Comparison of ENCODE assay signal across 9 cellular contexts in the genomic region with DNA sequence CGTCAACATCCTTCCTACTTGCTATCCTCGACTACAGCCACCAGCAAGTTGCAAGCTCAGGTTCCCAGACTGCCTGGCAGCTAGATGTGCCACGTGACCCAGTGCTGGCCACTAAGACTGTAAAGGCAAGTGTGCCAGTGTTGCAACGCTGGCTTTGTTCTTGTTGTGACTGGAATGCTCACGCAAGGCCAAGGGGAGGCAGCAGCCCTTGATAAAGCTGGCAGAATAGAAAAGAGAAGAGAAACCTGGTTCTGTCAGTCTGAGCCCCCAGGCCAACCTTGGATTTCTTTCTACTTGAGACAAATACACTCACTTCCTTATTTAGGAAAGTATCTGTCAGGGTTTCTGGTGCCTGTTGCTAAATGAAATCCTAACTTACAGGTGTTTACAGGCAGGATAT.
DNase-seq lines count a peak whose midpoint lies in the region; ATAC-seq, FAIRE-seq and TF ChIP-seq lines count a peak whose summit lies in the region.
"Had no signal": no experiment of that assay in that cellular context is flagged by ENCODE, and none has a peak within 500 bp of the region (broad histone marks: within the 10 kb centered on the region; RNA-seq: fewer than 3 reads in every experiment).

No MANE protein-coding gene starts in this region.

- H3K36me3 ChIP-seq in astrocyte (ENCODE audit: insufficient read depth, low read length) (no peaks in the 10 kb centered on the region), tibial artery (no peaks in the 10 kb centered on the region)
- H3K36me3 ChIP-seq: uterus had no signal

- intact Hi-C loops in tibial artery (cut with DNase I; ENCODE audit: low total_unique reads) = loop anchor here (10.0 kb wide), 1 partner anchor 412 kb away; the partner anchor contains the start of gene FAM13B

- TF ChIP-seq CTCF in astrocyte (IDR thresholded peaks at IDR 0.05; ENCODE audit: insufficient read depth, low read depth, low read length) (no peak), tibial artery (IDR thresholded peaks at IDR 0.05) (no peak), omental fat pad (IDR thresholded peaks at IDR 0.05) (no peak)

- H3K4me1 Mint-ChIP-seq in astrocyte (ENCODE audit: low read depth, unreplicated experiment) = peaks cover 32% of the 10 kb centered on the region

- H3K4me2 ChIP-seq in astrocyte (ENCODE audit: low read length) = peak overlapping the region; percentile 34

- FAIRE-seq in astrocyte (lab: Jason Lieb, UNC) = no peak

- H4K20me1 ChIP-seq in astrocyte (ENCODE audit: insufficient read depth, low read length) = no peaks in the 10 kb centered on the region

- H3K27ac Mint-ChIP-seq in astrocyte (ENCODE audit: unreplicated experiment) = no peak overlapping the region

- H3K9me3 ChIP-seq in astrocyte (ENCODE audit: insufficient read depth, low read depth, low read length) (no peaks in the 10 kb centered on the region), tibial artery (no peaks in the 10 kb centered on the region)
- H3K9me3 ChIP-seq: uterus had no signal

- peak overlapping the region; percentile 37 for H3K27ac ChIP-seq in astrocyte (ENCODE audit: low read depth, low read length)
- peak overlapping the region; percentile 79 to 80 for H3K27ac ChIP-seq in tibial artery
- H3K27ac ChIP-seq: uterus had no signal

- ATAC-seq in HG03469 (IDR thresholded peaks at IDR 0.05; ENCODE audit: unreplicated experiment) (peak; percentile 49), omental fat pad (ENCODE audit: low FRiP score) (no peak), HG02759 (IDR thresholded peaks at IDR 0.05; ENCODE audit: unreplicated experiment) (no peak)

- peaks cover 4% of the 10 kb centered on the region for H3K36me3 Mint-ChIP-seq in astrocyte (ENCODE audit: low read depth, unreplicated experiment)

- H3K27me3 ChIP-seq in astrocyte (ENCODE audit: insufficient read depth, low read length) (peaks cover 2% of the 10 kb centered on the region), tibial artery (no peaks in the 10 kb centered on the region)
- H3K27me3 ChIP-seq: uterus had no signal

- H3K79me2 ChIP-seq in astrocyte (ENCODE audit: insufficient read depth, low read length) = no peaks in the 10 kb centered on the region

- peaks cover 32% of the 10 kb centered on the region for H3K4me1 ChIP-seq in astrocyte (ENCODE audit: insufficient read depth, low read length)
- peaks cover 4 to 55% (median 31%) of the 10 kb centered on the region in 4 donors for H3K4me1 ChIP-seq in tibial artery
- H3K4me1 ChIP-seq: uterus had no signal

- no peak overlapping the region for H3K4me3 Mint-ChIP-seq in astrocyte (ENCODE audit: unreplicated experiment)

- no peaks in the 10 kb centered on the region for H3K9me3 Mint-ChIP-seq in astrocyte (ENCODE audit: unreplicated experiment)

- H3K4me3 ChIP-seq in astrocyte (ENCODE audit: insufficient read depth, low read depth, low read length) (no peak overlapping the region), tibial artery (no peak overlapping the region)
- H3K4me3 ChIP-seq: uterus had no signal

- peak overlapping the region; percentile 4 for H3K9ac ChIP-seq in astrocyte (ENCODE audit: low read length)

- DNase-seq in astrocyte (ENCODE audit: low read depth) (peak; percentile 42), kidney tubule cell (ENCODE audit: low spot score) (peak; percentile 31), tibial artery (peak; percentile 86 to 91), GF-D8 (lab: John Stamatoyannopoulos, UW) (no peak), omental fat pad (ENCODE audit: low spot score) (no peak), HuH-7.5 (ENCODE audit: low spot score) (no peak)
- DNase-seq: uterus had no signal

- peak overlapping the region; percentile 12 for H2AFZ ChIP-seq in astrocyte (ENCODE audit: low read depth, low read length)

- no peaks in the 10 kb centered on the region for H3K27me3 Mint-ChIP-seq in astrocyte (ENCODE audit: low read depth, unreplicated experiment)

Comparison
In these comparisons a context has a peak if more than half of its experiments do, and no peak if none do; other contexts are left out.
1. DNase-seq: peak in astrocyte (single experiment), kidney tubule cell (single experiment) and tibial artery (2 of 2); none in GF-D8 (single experiment), omental fat pad (single experiment) and HuH-7.5 (single experiment).